1 cellular context compared by ENCODE assay signal in genomic region chr2:174003635-174004310, GRCh38.
TF ChIP-seq lines count a peak whose summit lies in the region.

No MANE protein-coding gene starts in this region.

TF ChIP-seq in HepG2, 621 proteins besides CTCF, POLR2A, EP300 and RAD21 (continued from another document and continues in another):
- TF ChIP-seq TIGD3 (CRISPR knock-in tag; IDR thresholded peaks at IDR 0.05; ENCODE audit: borderline replicate concordance) (no peak), ZKSCAN8 (CRISPR knock-in tag; IDR thresholded peaks at IDR 0.05; ENCODE audit: borderline replicate concordance) (no peak), ZNF740 (CRISPR knock-in tag; IDR thresholded peaks at IDR 0.05) (no peak), PBX3 (CRISPR knock-in tag; IDR thresholded peaks at IDR 0.05; ENCODE audit: borderline replicate concordance) (no peak), HES4 (CRISPR knock-in tag; IDR thresholded peaks at IDR 0.05; ENCODE audit: borderline replicate concordance) (no peak), ZNF788 (CRISPR knock-in tag; IDR thresholded peaks at IDR 0.05; ENCODE audit: borderline replicate concordance) (peak; percentile 42; the same call in 1 of the 2 replicates), MZF1 (CRISPR knock-in tag; IDR thresholded peaks at IDR 0.05; ENCODE audit: borderline replicate concordance) (no peak), GLI4 (CRISPR knock-in tag; IDR thresholded peaks at IDR 0.05; ENCODE audit: borderline replicate concordance) (no peak), HDAC1 (CRISPR knock-in tag; IDR thresholded peaks at IDR 0.05) (0 out of 2 replicates have a peak, but pooled peaks have one; percentile 33), ZNF598 (CRISPR knock-in tag; IDR thresholded peaks at IDR 0.05; ENCODE audit: borderline replicate concordance) (0 out of 2 replicates have a peak, but pooled peaks have one; percentile 17), ZNF609 (CRISPR knock-in tag; IDR thresholded peaks at IDR 0.05; ENCODE audit: borderline replicate concordance) (no peak; the same call in 1 of the 2 replicates), ZNF766 (CRISPR knock-in tag; IDR thresholded peaks at IDR 0.05; ENCODE audit: borderline replicate concordance) (no peak), ZNF644 (CRISPR knock-in tag; IDR thresholded peaks at IDR 0.05; ENCODE audit: low read depth) (no peak), ZSCAN9 (CRISPR knock-in tag; IDR thresholded peaks at IDR 0.05; ENCODE audit: borderline replicate concordance) (no peak), ATF7 (IDR thresholded peaks at IDR 0.05) (no peak), ATF7 (CRISPR knock-in tag; IDR thresholded peaks at IDR 0.05) (no peak), SYNCRIP (IDR thresholded peaks at IDR 0.05; ENCODE audit: insufficient read depth, low read depth, low read length) (no peak), FOXJ3 (CRISPR knock-in tag; IDR thresholded peaks at IDR 0.05; ENCODE audit: borderline replicate concordance) (no peak), JARID2 (CRISPR knock-in tag; IDR thresholded peaks at IDR 0.05; ENCODE audit: insufficient replicate concordance) (no peak), BCLAF1 (IDR thresholded peaks at IDR 0.05) (no peak), TRIM24 (CRISPR knock-in tag; IDR thresholded peaks at IDR 0.05) (no peak), ZNF572 (CRISPR knock-in tag; IDR thresholded peaks at IDR 0.05) (no peak), ZFP36L2 (CRISPR knock-in tag; IDR thresholded peaks at IDR 0.05) (no peak), ZNF660 (CRISPR knock-in tag; IDR thresholded peaks at IDR 0.05; ENCODE audit: borderline replicate concordance, low read depth) (no peak), SIN3A (IDR thresholded peaks at IDR 0.05; ENCODE audit: borderline replicate concordance, low read depth, low read length) (no peak), EZH2 (conservative IDR thresholded peaks at IDR 0.05; ENCODE audit: low read depth, low read length) (no peak), TERF1 (CRISPR knock-in tag; IDR thresholded peaks at IDR 0.05) (no peak), ZBED4 (CRISPR knock-in tag; IDR thresholded peaks at IDR 0.05; ENCODE audit: borderline replicate concordance) (no peak), JUN (CRISPR knock-in tag; IDR thresholded peaks at IDR 0.05) (peak; percentile 79), ZFAT (CRISPR knock-in tag; conservative IDR thresholded peaks at IDR 0.05) (no peak), KDM4B (CRISPR knock-in tag; IDR thresholded peaks at IDR 0.05) (peak; percentile 46; the same call in 1 of the 2 replicates), ZNF230 (CRISPR knock-in tag; IDR thresholded peaks at IDR 0.05) (0 out of 2 replicates have a peak, but pooled peaks have one; percentile 55), TCF7L2 (IDR thresholded peaks at IDR 0.05; ENCODE audit: low read depth, low read length) (no peak), TBP (CRISPR knock-in tag; IDR thresholded peaks at IDR 0.05) (no peak), JUNB (CRISPR knock-in tag; IDR thresholded peaks at IDR 0.05; ENCODE audit: borderline replicate concordance) (peak; percentile 88), ZNF343 (CRISPR knock-in tag; IDR thresholded peaks at IDR 0.05) (no peak), NFE2L2 (IDR thresholded peaks at IDR 0.05; ENCODE audit: low read length) (no peak), LBX2 (CRISPR knock-in tag; IDR thresholded peaks at IDR 0.05; ENCODE audit: borderline replicate concordance) (no peak), ZNF784 (CRISPR knock-in tag; IDR thresholded peaks at IDR 0.05; ENCODE audit: borderline replicate concordance) (no peak), NFYC (CRISPR knock-in tag; IDR thresholded peaks at IDR 0.05) (no peak), ZNF543 (CRISPR knock-in tag; IDR thresholded peaks at IDR 0.05) (no peak), ZNF891 (CRISPR knock-in tag; IDR thresholded peaks at IDR 0.05) (no peak), NFATC3 (CRISPR knock-in tag; IDR thresholded peaks at IDR 0.05) (no peak), ZNF567 (CRISPR knock-in tag; IDR thresholded peaks at IDR 0.05; ENCODE audit: borderline replicate concordance) (0 out of 2 replicates have a peak, but pooled peaks have one; percentile 44), EEA1 (CRISPR knock-in tag; IDR thresholded peaks at IDR 0.05; ENCODE audit: borderline replicate concordance) (no peak), ZNF552 (CRISPR knock-in tag; IDR thresholded peaks at IDR 0.05; ENCODE audit: borderline replicate concordance) (no peak), NFKB2 (CRISPR knock-in tag; IDR thresholded peaks at IDR 0.05; ENCODE audit: borderline replicate concordance) (no peak)
